8 cellular contexts compared by ENCODE assay signal in the genomic region with DNA sequence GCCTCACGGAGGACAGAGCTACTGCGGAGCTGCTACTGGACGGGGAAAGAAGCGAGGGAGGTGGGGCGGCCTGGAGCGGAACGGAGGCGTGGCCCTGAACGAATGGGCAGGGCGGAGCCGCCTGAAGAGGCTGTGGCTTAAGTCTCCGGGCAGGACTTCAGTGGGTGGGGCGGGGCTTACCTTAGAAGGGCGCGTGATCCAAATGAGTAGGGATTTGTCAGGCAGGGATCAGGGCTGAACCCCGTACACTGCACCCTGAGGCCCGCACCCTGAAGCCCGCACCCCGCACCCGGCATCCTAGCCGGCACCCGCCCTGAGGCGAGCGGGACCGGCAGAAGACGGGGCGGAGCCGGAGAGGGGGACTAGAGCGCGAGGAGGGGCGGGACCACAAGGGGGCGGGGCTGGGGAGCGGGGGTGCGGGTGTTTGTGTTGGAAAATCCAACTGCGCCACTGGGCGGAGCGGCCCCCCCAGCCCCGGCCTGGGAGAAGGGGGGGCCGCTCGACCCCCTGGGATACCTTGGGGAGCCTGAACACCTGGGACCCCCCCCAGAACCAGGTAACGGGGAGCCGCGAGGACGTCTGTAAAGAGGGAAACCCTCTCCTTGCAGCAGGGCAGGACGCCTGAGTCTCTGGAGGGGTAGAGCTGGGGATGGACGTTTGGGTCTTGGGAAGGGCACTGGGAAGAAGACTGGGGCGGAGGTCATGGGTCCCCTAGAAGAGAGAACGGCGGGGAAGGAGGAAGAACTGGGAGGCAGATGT.
A peak's percentile ranks its signal among the peaks of the same experiment; 100 is the strongest.
DNase-seq lines count a peak whose midpoint lies in the region; ATAC-seq lines count a peak whose summit lies in the region.

Gene KDM6B, plus strand, starts transcription at position 423 of the 759 bp plus-strand sequence. CDS start 11,338 bp downstream, outside the sequence.

- peak; percentile 76 for DNase-seq in 8988T
- peak; percentile 31 to 93 for DNase-seq in NCI-H526 (lab: John Stamatoyannopoulos, UW)
- peak; percentile 91 for DNase-seq in activated CD4-positive, alpha-beta T cell treated with anti-CD3 and anti-CD28 coated beads for 48 hours
- DNase-seq in kidney glomerular epithelial cell (lab: John Stamatoyannopoulos, UW), result peak; percentile 84
- DNase-seq in stimulated activated CD4-positive, alpha-beta T cell treated with anti-CD3 and anti-CD28 coated beads, Interleukin-15, amount 100 ng/mL, for 24 hours, result peak; percentile 94

- peak; percentile 36 for ATAC-seq in GM18517 (IDR thresholded peaks at IDR 0.05; ENCODE audit: unreplicated experiment)
- peak; percentile 54 for ATAC-seq in HG03175 (IDR thresholded peaks at IDR 0.05; ENCODE audit: unreplicated experiment)

- peak within 1 kb of the TSS; percentile 96 for H3K27ac ChIP-seq in cingulate gyrus (ENCODE audit: low read depth, low read length)

Comparison
In these comparisons a context has a peak if more than half of its experiments do, and no peak if none do; other contexts are left out.
1. Peak in every context shown above with its lines: DNase-seq, ATAC-seq and H3K27ac ChIP-seq.